Comparison of ENCODE assay signal across 18 cellular contexts in genomic region chr1:74340656-74341055, GRCh38.
DNase-seq lines count a peak whose midpoint lies in the region; ATAC-seq and TF ChIP-seq lines count a peak whose summit lies in the region.
"Had no signal": no experiment of that assay in that cellular context is flagged by ENCODE, and none has a peak within 500 bp of the region (broad histone marks: within the 10 kb centered on the region; RNA-seq: fewer than 3 reads in every experiment).

No MANE protein-coding gene starts in this region.

- H3K36me3 ChIP-seq in endodermal cell (ENCODE audit: control insufficient read depth, insufficient read depth, low read length), result no peaks in the 10 kb centered on the region
- no peaks in the 10 kb centered on the region for H3K36me3 ChIP-seq in neural progenitor cell

- no peaks in the 10 kb centered on the region for H3K4me1 Mint-ChIP-seq in endodermal cell
- peaks cover 55% of the 10 kb centered on the region for H3K4me1 Mint-ChIP-seq in neural progenitor cell
- H3K4me1 Mint-ChIP-seq: H9 had no signal

- 63 to 89% methylated on average over 2 of the region's 2 CpGs for WGBS in endodermal cell (ENCODE audit: insufficient coverage in 1 of 2, insufficient read length in 1 of 2), 2 experiments

- H3K27me3 ChIP-seq in endodermal cell (ENCODE audit: control insufficient read depth, insufficient read depth, low read length, poor library complexity, severe bottlenecking) (no peaks in the 10 kb centered on the region), neural progenitor cell (no peaks in the 10 kb centered on the region)

- H3K79me2 ChIP-seq in neural progenitor cell (ENCODE audit: low read depth), result no peaks in the 10 kb centered on the region

- H3K4me3 Mint-ChIP-seq in endodermal cell (no peak overlapping the region), neural progenitor cell (no peak overlapping the region)
- H3K4me3 Mint-ChIP-seq: CD4-positive, alpha-beta T cell; H9 had no signal

- peak; percentile 22 for DNase-seq in NCI-H748 (lab: John Stamatoyannopoulos, UW; ENCODE audit: unreplicated experiment)
- DNase-seq in NCI-H748 treated with DMSO at 0.1 percent for 48 hours (lab: John Stamatoyannopoulos, UW), result no peak
- DNase-seq in COLO829 (ENCODE audit: low spot score), result peak; percentile 59
- DNase-seq in endodermal cell, result no peak
- peak; percentile 38 for DNase-seq in neural progenitor cell (ENCODE audit: low spot score)
- DNase-seq: AML-193; CD4-positive, alpha-beta T cell; DND-41; EL; H9 had no signal

- H3K36me3 Mint-ChIP-seq in endodermal cell (ENCODE audit: low read depth) (no peaks in the 10 kb centered on the region), neural progenitor cell (peaks cover 2% of the 10 kb centered on the region)

- no peak for TF ChIP-seq CTCF in endodermal cell (conservative IDR thresholded peaks at IDR 0.05)
- no peak for TF ChIP-seq CTCF in neural progenitor cell (IDR thresholded peaks at IDR 0.05)

- H3K4me1 ChIP-seq in endodermal cell (ENCODE audit: control insufficient read depth, insufficient read depth, low read length) (no peaks in the 10 kb centered on the region), neural progenitor cell (peaks cover 27% of the 10 kb centered on the region)
- H3K4me1 ChIP-seq: A549 had no signal

- H3F3A ChIP-seq in neural progenitor cell (ENCODE audit: low read depth), result no peaks in the 10 kb centered on the region

- H3K27ac ChIP-seq in endodermal cell (ENCODE audit: low read depth, low read length), result peak overlapping the region; percentile 7
- H3K27ac ChIP-seq in neural progenitor cell, result no peak overlapping the region
- H3K27ac ChIP-seq: 22Rv1, A549, C4-2B, HL-60 had no signal

- peak overlapping the region; percentile 19 for H3K4me2 ChIP-seq in neural progenitor cell
- H3K4me2 ChIP-seq: A549 had no signal

- H3K9me3 Mint-ChIP-seq in endodermal cell (no peaks in the 10 kb centered on the region), neural progenitor cell (no peaks in the 10 kb centered on the region)
- H3K9me3 Mint-ChIP-seq: CD4-positive, alpha-beta T cell; H9 had no signal

- H3K9me3 ChIP-seq in endodermal cell (ENCODE audit: control insufficient read depth, low read length) (no peaks in the 10 kb centered on the region), neural progenitor cell (ENCODE audit: low read depth) (no peaks in the 10 kb centered on the region)
- H3K9me3 ChIP-seq: A549 had no signal

- no peaks in the 10 kb centered on the region for H4K20me1 ChIP-seq in neural progenitor cell (ENCODE audit: low read depth)

- H2AFZ ChIP-seq in neural progenitor cell (replicated peaks), result no peak overlapping the region

- no peaks in the 10 kb centered on the region for H3K27me3 Mint-ChIP-seq in endodermal cell (ENCODE audit: insufficient read depth)
- no peaks in the 10 kb centered on the region for H3K27me3 Mint-ChIP-seq in neural progenitor cell (ENCODE audit: insufficient read depth, low read depth)
- H3K27me3 Mint-ChIP-seq: CD4-positive, alpha-beta T cell had no signal

- ATAC-seq in HG03469 (IDR thresholded peaks at IDR 0.05; ENCODE audit: unreplicated experiment) (no peak), HG02678 (IDR thresholded peaks at IDR 0.05; ENCODE audit: unreplicated experiment) (no peak), GM18907 (IDR thresholded peaks at IDR 0.05; ENCODE audit: unreplicated experiment) (no peak)
- ATAC-seq: A549, GM12878 had no signal

- H3K4me3 ChIP-seq in endodermal cell (ENCODE audit: low read length) (no peak overlapping the region), neural progenitor cell (no peak overlapping the region)
- H3K4me3 ChIP-seq: A549, GM12878 had no signal

- no peak overlapping the region for H3K9ac ChIP-seq in endodermal cell (ENCODE audit: extremely low read depth, low read length, poor library complexity, severe bottlenecking)
- no peak overlapping the region for H3K9ac ChIP-seq in neural progenitor cell

- H3K27ac Mint-ChIP-seq in endodermal cell (no peak overlapping the region), neural progenitor cell (peak overlapping the region; percentile 58)
- H3K27ac Mint-ChIP-seq: CD4-positive, alpha-beta T cell; H9 had no signal

Comparison
In these comparisons a context has a peak if more than half of its experiments do, and no peak if none do; other contexts are left out.
1. DNase-seq: peak in NCI-H748 (single experiment), COLO829 (single experiment) and neural progenitor cell (single experiment); none in NCI-H748 treated with DMSO at 0.1 percent for 48 hours (single experiment) and endodermal cell (single experiment).